In the genomic region with DNA sequence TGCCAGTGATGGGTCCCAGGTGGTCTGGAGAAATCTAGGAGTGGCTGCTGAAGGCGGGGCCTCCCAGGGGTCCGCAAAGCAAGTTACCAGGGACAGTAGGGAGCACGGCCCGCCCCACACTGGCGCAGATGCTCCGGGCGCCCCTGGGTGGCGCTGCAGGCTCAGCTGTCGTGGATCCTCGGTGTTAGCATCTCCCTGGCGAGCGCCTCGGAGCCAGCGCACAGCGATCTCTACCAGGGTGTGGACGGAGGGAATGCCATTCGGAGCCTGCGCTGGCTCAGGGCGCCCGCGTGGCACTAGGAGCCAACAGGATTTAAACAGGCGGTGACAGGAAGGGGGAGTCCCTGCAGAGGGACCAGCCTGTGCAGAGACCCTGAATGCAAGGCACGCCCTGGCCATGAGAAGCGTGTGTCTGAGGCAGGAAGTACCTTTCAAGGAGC, we compare ENCODE assay signal across 8 cellular contexts. TPM values are rescaled to one million over a fixed set of nuclear protein-coding genes. Genes with fewer than 3 reads are reported as not detected.
DNase-seq lines count a peak whose midpoint lies in the region; ATAC-seq and TF ChIP-seq lines count a peak whose summit lies in the region.

No MANE protein-coding gene starts in this region.

- H3K79me2 ChIP-seq in DOHH2 (ENCODE audit: control insufficient read depth, low read length), result no peaks in the 10 kb centered on the region

- H3K36me3 ChIP-seq in DOHH2 (ENCODE audit: control insufficient read depth, low read length), result peaks cover 6% of the 10 kb centered on the region
- peaks cover 2% of the 10 kb centered on the region; the same call in 1 of the 2 replicates for H3K36me3 ChIP-seq in H7 (replicated peaks; ENCODE audit: control insufficient read depth, insufficient read depth, low read length)

- peak; percentile 99 for TF ChIP-seq CTCF in DOHH2 (IDR thresholded peaks at IDR 0.05; ENCODE audit: low read depth, low read length, poor library complexity, severe bottlenecking)

- WGBS in right cardiac atrium, result 3% methylated on average over 24 of the region's 24 CpGs

- peak overlapping the region; percentile 92 for H3K4me2 ChIP-seq in DOHH2 (ENCODE audit: low read length)

- H3K9me3 ChIP-seq in DOHH2 (ENCODE audit: control insufficient read depth, insufficient read depth, low read length) (no peaks in the 10 kb centered on the region), right cardiac atrium (ENCODE audit: control insufficient read depth, low read length) (no peaks in the 10 kb centered on the region)

- DNase-seq in H7 (peak; percentile 98), NCI-H1105 treated with DMSO at 0.1 percent for 48 hours (lab: John Stamatoyannopoulos, UW) (peak; percentile 75), T follicular helper cell (ENCODE audit: low read depth) (peak; percentile 51), amniotic epithelial cell (ENCODE audit: low read depth) (peak; percentile 51), right cardiac atrium (peak; percentile 86 to 93 (median 92)), renal cortical epithelial cell (ENCODE audit: low read depth) (peak; percentile 52)

- H3K27ac ChIP-seq in DOHH2 (ENCODE audit: low read depth, low read length) (no peak overlapping the region), right cardiac atrium (ENCODE audit: low read length) (peak overlapping the region; percentile 39)

- no peaks in the 10 kb centered on the region for H4K20me1 ChIP-seq in DOHH2 (ENCODE audit: control insufficient read depth, insufficient read depth, low read depth, low read length)

- H3F3A ChIP-seq in DOHH2 (ENCODE audit: control insufficient read depth, insufficient read depth), result 0 out of 2 replicates have a peak, but pooled peaks cover 6% of the 10 kb centered on the region

- no peaks in the 10 kb centered on the region for H3K27me3 ChIP-seq in DOHH2 (ENCODE audit: control insufficient read depth, low read length)
- no peaks in the 10 kb centered on the region for H3K27me3 ChIP-seq in H7 (ENCODE audit: control insufficient read depth, insufficient read depth, low read length)
- H3K27me3 ChIP-seq in right cardiac atrium (ENCODE audit: control insufficient read depth, insufficient read depth), result no peaks in the 10 kb centered on the region

- H3K4me1 ChIP-seq in DOHH2 (ENCODE audit: control insufficient read depth, low read length) (peaks cover 14% of the 10 kb centered on the region), right cardiac atrium (ENCODE audit: control insufficient read depth, insufficient read depth, low read length) (peaks cover 6% of the 10 kb centered on the region)

- H3K9me2 ChIP-seq in DOHH2 (replicated peaks; ENCODE audit: control insufficient read depth, low read length), result no peaks in the 10 kb centered on the region

- H3K4me3 ChIP-seq in DOHH2 (ENCODE audit: low read length) (peak overlapping the region; percentile 67), H7 (ENCODE audit: insufficient read depth, low read depth, low read length) (no peak overlapping the region), right cardiac atrium (ENCODE audit: low read length) (no peak overlapping the region)

- ATAC-seq in right cardiac atrium (peak; percentile 84 to 88), HG03439 (IDR thresholded peaks at IDR 0.05; ENCODE audit: unreplicated experiment) (no peak)

- intact Hi-C loops in right cardiac atrium (cut with DNase I), result no loop called here

RNA-seq across cellular contexts. Expression of a gene that starts 20.2 kb away (rescaled TPM):
- total RNA-seq in H7 (2014; rRNA removed; shearing (Covaris generic)), result 27.1 and 41.3 TPM in 2 replicates
- total RNA-seq in right cardiac atrium (10 to 100 TPM; 37.5 to 50.1 (median 42.5) TPM), renal cortical epithelial cell (181 and 200 TPM in 2 replicates)
- 43.1 TPM for polyA plus RNA-seq in right cardiac atrium

RNA-seq across cellular contexts. Expression of a gene that starts 43.1 kb away (rescaled TPM):
- 176 and 225 TPM in 2 replicates for total RNA-seq in H7 (2014; rRNA removed; shearing (Covaris generic))
- total RNA-seq in right cardiac atrium (10 to 100 TPM; 16.4 to 38.1 (median 31.1) TPM), renal cortical epithelial cell (37.7 and 199 TPM in 2 replicates)
- 30.6 TPM for polyA plus RNA-seq in right cardiac atrium

RNA-seq across cellular contexts. Expression of a gene that starts 46.2 kb away (rescaled TPM):
- 5.8 and 7.2 TPM in 2 replicates for total RNA-seq in H7 (2014; rRNA removed; shearing (Covaris generic))
- total RNA-seq in right cardiac atrium (10 to 100 TPM; 12.0 to 18.9 (median 14.9) TPM), renal cortical epithelial cell (0.35 and 0.75 TPM in 2 replicates)
- 9.7 TPM for polyA plus RNA-seq in right cardiac atrium

RNA-seq across cellular contexts. Expression of a gene that starts 54.4 kb away (rescaled TPM):
- 99.2 and 115 TPM in 2 replicates for total RNA-seq in H7 (2014; rRNA removed; shearing (Covaris generic))
- total RNA-seq in right cardiac atrium (10 to 100 TPM; 41.3 to 45.7 (median 43.3) TPM), renal cortical epithelial cell (35.8 and 84.6 TPM in 2 replicates)
- polyA plus RNA-seq in right cardiac atrium, result 27.6 TPM
